Comparison of ENCODE assay signal across 27 cellular contexts in genomic region chr10:89662596-89662995, GRCh38. TPM values are rescaled to one million over a fixed set of nuclear protein-coding genes. Genes with fewer than 3 reads are reported as not detected.
DNase-seq lines count a peak whose midpoint lies in the region; ATAC-seq, FAIRE-seq and TF ChIP-seq lines count a peak whose summit lies in the region.
"Had no signal": no experiment of that assay in that cellular context is flagged by ENCODE, and none has a peak within 500 bp of the region (broad histone marks: within the 10 kb centered on the region; RNA-seq: fewer than 3 reads in every experiment).

No MANE protein-coding gene starts in this region.

- no peak overlapping the region for H2BK15ac ChIP-seq in neuronal stem cell (ENCODE audit: low read length)

- no peak overlapping the region for H4K8ac ChIP-seq in neuronal stem cell (ENCODE audit: low read depth, low read length)

- H2AK5ac ChIP-seq in neuronal stem cell (ENCODE audit: low read depth, low read length), result no peak overlapping the region

- FAIRE-seq in keratinocyte (lab: Jason Lieb, UNC), result peak; percentile 26
- FAIRE-seq: GM12878 had no signal

- H3K14ac ChIP-seq in neuronal stem cell (ENCODE audit: low read length), result no peak overlapping the region

- TF ChIP-seq POLR2A in gastrocnemius medialis (IDR thresholded peaks at IDR 0.05), result no peak

- H3K4me1 ChIP-seq in keratinocyte (ENCODE audit: control insufficient read depth, extremely low read depth, insufficient read depth, low read length), result peaks cover 9% of the 10 kb centered on the region
- H3K4me1 ChIP-seq in gastrocnemius medialis, result peaks cover 19 to 35% of the 10 kb centered on the region in 2 donors
- H3K4me1 ChIP-seq in tibial artery, result no peaks in the 10 kb centered on the region
- no peaks in the 10 kb centered on the region for H3K4me1 ChIP-seq in neuronal stem cell (ENCODE audit: control insufficient read depth in 2 of 2, insufficient read depth in 1 of 2, low read depth in 1 of 2, low read length in 2 of 2)

- no peak overlapping the region for H3K4me2 ChIP-seq in keratinocyte (ENCODE audit: control insufficient read depth, extremely low read depth, insufficient read depth, low read depth, low read length)
- H3K4me2 ChIP-seq in neuronal stem cell (ENCODE audit: insufficient read depth, low read length, poor library complexity, severe bottlenecking), result no peak overlapping the region
- H3K4me2 ChIP-seq: GM23338 had no signal

- intact Hi-C loops in gastrocnemius medialis (cut with DNase I; ENCODE audit: low total_unique reads), result no loop called here
- intact Hi-C loops in tibial artery (cut with DNase I; ENCODE audit: low total_unique reads), result no loop called here

- DNase-seq in EH (ENCODE audit: low read depth), result peak; percentile 20
- peak; percentile 20 for DNase-seq in amniotic epithelial cell (ENCODE audit: low read depth)
- DNase-seq in keratinocyte (ENCODE audit: low read depth, low spot score), result no peak
- DNase-seq in gastrocnemius medialis, result no peak
- DNase-seq in HFFc6, result no peak
- no peak for DNase-seq in tibial artery
- DNase-seq in neuronal stem cell (ENCODE audit: low spot score), result no peak
- DNase-seq: 8988T, ACHN, Calu3, DMS153, GDM1, H9, Karpas-422, NCI-H1092, NCI-H1417 treated with DMSO at 0.1 percent for 48 hours, NCI-H1694 treated with DMSO at 0.1 percent for 48 hours, NCI-H2081, NCI-H2171, NCI-H226, NCI-H510A, NCI-H69, Right ventricle myocardium superior, RPMI8226 had no signal

- H2AFZ ChIP-seq in keratinocyte (ENCODE audit: control insufficient read depth, low read length) (no peak overlapping the region), neuronal stem cell (ENCODE audit: low read length) (no peak overlapping the region)
- H2AFZ ChIP-seq: GM23338 had no signal

- in situ Hi-C loops in gastrocnemius medialis (cut with MboI; ENCODE audit: low sequenced_read_pairs in 4 of 4), result no loop called here

- H3K9ac ChIP-seq in keratinocyte (ENCODE audit: control insufficient read depth, extremely low read depth, insufficient read depth, low read length) (no peak overlapping the region), neuronal stem cell (ENCODE audit: low read depth, low read length, poor library complexity) (no peak overlapping the region)

- H3K36me3 Mint-ChIP-seq in HFFc6 (ENCODE audit: low read depth), result no peaks in the 10 kb centered on the region

- H3K9me3 ChIP-seq in keratinocyte (ENCODE audit: control insufficient read depth, low read depth, low read length) (no peaks in the 10 kb centered on the region), gastrocnemius medialis (no peaks in the 10 kb centered on the region), tibial artery (no peaks in the 10 kb centered on the region), neuronal stem cell (replicated peaks in 1 of 2; ENCODE audit: control insufficient read depth in 2 of 2, insufficient read depth in 1 of 2, low read depth in 1 of 2, low read length in 2 of 2) (no peaks in the 10 kb centered on the region)
- H3K9me3 ChIP-seq: SJSA1 had no signal

- no peak overlapping the region for H3K27ac Mint-ChIP-seq in HFFc6
- H3K27ac Mint-ChIP-seq: GM23338, H9 had no signal

- no peaks in the 10 kb centered on the region for H4K20me1 ChIP-seq in keratinocyte (ENCODE audit: control insufficient read depth, extremely low read depth, insufficient read depth, low read length)

- H3K4me1 Mint-ChIP-seq in HFFc6 (ENCODE audit: low read depth), result peaks cover 20% of the 10 kb centered on the region
- H3K4me1 Mint-ChIP-seq: GM23338, H9 had no signal

- no peak overlapping the region for H3K4me3 ChIP-seq in keratinocyte (ENCODE audit: control insufficient read depth in 2 of 3, extremely low read depth in 1 of 3, insufficient read depth in 2 of 3, low read depth in 1 of 3, low read length in 3 of 3)
- no peak overlapping the region for H3K4me3 ChIP-seq in gastrocnemius medialis
- H3K4me3 ChIP-seq in tibial artery, result no peak overlapping the region
- no peak overlapping the region for H3K4me3 ChIP-seq in neuronal stem cell (ENCODE audit: low read length in 2 of 2)
- H3K4me3 ChIP-seq: GM12878, GM23338, SJSA1 had no signal

- H3K79me2 ChIP-seq in keratinocyte (ENCODE audit: control insufficient read depth, insufficient read depth, low read length), result no peaks in the 10 kb centered on the region

- no peaks in the 10 kb centered on the region for H3K79me1 ChIP-seq in neuronal stem cell (ENCODE audit: low read depth, low read length)

- no peaks in the 10 kb centered on the region for H3K27me3 ChIP-seq in keratinocyte (ENCODE audit: control insufficient read depth, extremely low read depth, insufficient read depth, low read length)
- no peaks in the 10 kb centered on the region for H3K27me3 ChIP-seq in gastrocnemius medialis
- no peaks in the 10 kb centered on the region for H3K27me3 ChIP-seq in tibial artery
- H3K27me3 ChIP-seq in neuronal stem cell (ENCODE audit: control insufficient read depth in 3 of 3, insufficient read depth in 3 of 3, low read depth in 1 of 3, low read length in 3 of 3), result no peaks in the 10 kb centered on the region
- H3K27me3 ChIP-seq: SJSA1 had no signal

- H3K27me3 Mint-ChIP-seq in HFFc6 (ENCODE audit: insufficient read depth), result no peaks in the 10 kb centered on the region; the same call in 1 of the 2 replicates

- WGBS in neuronal stem cell (ENCODE audit: extremely low coverage in 2 of 2, insufficient read length in 2 of 2, insufficient replicate concordance in 1 of 2), 2 donors, result no CpG with 5 or more reads among the region's 2 CpGs

- H3K27ac ChIP-seq in keratinocyte (ENCODE audit: control insufficient read depth, insufficient read depth, low read length) (no peak overlapping the region), gastrocnemius medialis (peak overlapping the region; percentile 24 to 87 (median 64)), tibial artery (no peak overlapping the region), neuronal stem cell (replicated peaks; ENCODE audit: low read length) (no peak overlapping the region)
- H3K27ac ChIP-seq: SJSA1 had no signal

- no peak overlapping the region for H2BK120ac ChIP-seq in neuronal stem cell (ENCODE audit: low read depth, low read length)

- no peak overlapping the region for H3K4ac ChIP-seq in neuronal stem cell (ENCODE audit: low read length)

- ATAC-seq in gastrocnemius medialis, result peak in 1 of 2 donors; percentile 17
- ATAC-seq: GM12878, GM23338 had no signal

- H3K9me1 ChIP-seq in keratinocyte (ENCODE audit: control insufficient read depth, extremely low read depth, insufficient read depth, low read length), result no peaks in the 10 kb centered on the region

- no peak overlapping the region for H2BK5ac ChIP-seq in neuronal stem cell (ENCODE audit: low read length)

- H2BK12ac ChIP-seq in neuronal stem cell (ENCODE audit: low read length), result no peak overlapping the region

- H3K23ac ChIP-seq in neuronal stem cell (ENCODE audit: low read depth, low read length, poor library complexity), result no peak overlapping the region

- H3K36me3 ChIP-seq in keratinocyte (ENCODE audit: control insufficient read depth in 2 of 2, extremely low read depth in 1 of 2, insufficient read depth in 2 of 2, low read length in 2 of 2) (no peaks in the 10 kb centered on the region), gastrocnemius medialis (no peaks in the 10 kb centered on the region), tibial artery (no peaks in the 10 kb centered on the region), neuronal stem cell (replicated peaks in 1 of 2; ENCODE audit: control insufficient read depth in 2 of 2, insufficient read depth in 2 of 2, low read length in 2 of 2) (no peaks in the 10 kb centered on the region)
- H3K36me3 ChIP-seq: SJSA1 had no signal

- no peak overlapping the region for H3K18ac ChIP-seq in neuronal stem cell (ENCODE audit: low read length)

- dilution Hi-C loops in keratinocyte (cut with MboI; ENCODE audit: extremely low pct_ligation_motif_present, low sequenced_read_pairs), result no loop called here

- no peak overlapping the region for H4K91ac ChIP-seq in neuronal stem cell (ENCODE audit: low read depth, low read length, poor library complexity)

- TF ChIP-seq CTCF in keratinocyte (optimal IDR thresholded peaks at IDR 0.05 in 1 of 3, IDR thresholded peaks at IDR 0.05 in 1 of 3, conservative IDR thresholded peaks at IDR 0.05 in 1 of 3; ENCODE audit: extremely low read depth in 1 of 3, insufficient read depth in 2 of 3, low read length in 3 of 3) (no peak), gastrocnemius medialis (IDR thresholded peaks at IDR 0.05 in 4 of 5, conservative IDR thresholded peaks at IDR 0.05 in 1 of 5) (no peak), HFFc6 (IDR thresholded peaks at IDR 0.05) (no peak), tibial artery (IDR thresholded peaks at IDR 0.05) (no peak)

- H3K9me3 Mint-ChIP-seq in HFFc6, result no peaks in the 10 kb centered on the region
- H3K9me3 Mint-ChIP-seq: GM23338, H9 had no signal

- no peak overlapping the region for H3K4me3 Mint-ChIP-seq in HFFc6
- H3K4me3 Mint-ChIP-seq: GM23338, H9 had no signal

RNA-seq across cellular contexts. Expression of gene PANK1, which starts 17.6 kb away (rescaled TPM):
- polyA plus RNA-seq in keratinocyte, result 6.0 to 9.5 TPM (median 6.8 TPM) in 3 replicates
- polyA plus RNA-seq in keratinocyte (2011; ENCODE audit: low read depth), result 8.6 TPM
- polyA plus RNA-seq in keratinocyte (2011; cell fraction: cytosol; rRNA removed), result 4.2 and 6.4 TPM in 2 replicates
- 9.1 and 9.3 TPM in 2 replicates for polyA plus RNA-seq in keratinocyte (2011; cell fraction: nucleus; rRNA removed)
- 4.0 and 6.2 TPM in 2 replicates for polyA plus RNA-seq in keratinocyte (2012; ENCODE audit: low replicate concordance)
- polyA minus RNA-seq in keratinocyte, result 2.7 to 10.6 TPM (median 10.0 TPM) in 3 replicates
- 4.2 TPM for polyA minus RNA-seq in keratinocyte (2011; cell fraction: cytosol; rRNA and poly(A)+ RNA removed)
- polyA minus RNA-seq in keratinocyte (2011; cell fraction: nucleus; rRNA and poly(A)+ RNA removed), result 7.3 and 12.2 TPM in 2 replicates
- 10 to 100 TPM in 1 of 4 donors, 1 to 10 TPM in 3; 7.3 to 16.3 (median 9.0) TPM for total RNA-seq in gastrocnemius medialis
- 1 to 10 TPM; 3.8 to 4.7 (median 4.3) TPM for total RNA-seq in HFFc6 (2021; fragmentation: NEBNext Ultra II Directional; extraction: Animal tissue kit (Norgen Biotek cat#: 25700))
- 35.2 TPM for polyA plus RNA-seq in neuronal stem cell (2013, experiment 1 of 2)
- 37.7 TPM for polyA plus RNA-seq in neuronal stem cell (2013, experiment 2 of 2)

RNA-seq across cellular contexts. Expression of gene KIF20B, which starts 38.8 kb away (rescaled TPM):
- 2.5 to 9.2 TPM (median 5.8 TPM) in 3 replicates for polyA plus RNA-seq in keratinocyte
- 8.2 TPM for polyA plus RNA-seq in keratinocyte (2011; ENCODE audit: low read depth)
- 1.4 and 4.0 TPM in 2 replicates for polyA plus RNA-seq in keratinocyte (2011; cell fraction: cytosol; rRNA removed)
- polyA plus RNA-seq in keratinocyte (2011; cell fraction: nucleus; rRNA removed), result 5.2 and 5.7 TPM in 2 replicates
- polyA plus RNA-seq in keratinocyte (2012; ENCODE audit: low replicate concordance), result 1.4 and 8.2 TPM in 2 replicates
- 1.7 to 21.2 TPM (median 5.3 TPM) in 3 replicates for polyA minus RNA-seq in keratinocyte
- polyA minus RNA-seq in keratinocyte (2011; cell fraction: cytosol; rRNA and poly(A)+ RNA removed), result 1.3 TPM
- 3.6 and 7.3 TPM in 2 replicates for polyA minus RNA-seq in keratinocyte (2011; cell fraction: nucleus; rRNA and poly(A)+ RNA removed)
- 1 to 10 TPM in 1 of 4 donors, under 1 TPM in 3; 0.65 to 1.0 (median 0.86) TPM for total RNA-seq in gastrocnemius medialis
- total RNA-seq in HFFc6 (2021; fragmentation: NEBNext Ultra II Directional; extraction: Animal tissue kit (Norgen Biotek cat#: 25700)), result 10 to 100 TPM; 15.1 to 41.5 (median 36.8) TPM
- 30.2 TPM for polyA plus RNA-seq in neuronal stem cell (2013, experiment 1 of 2)
- polyA plus RNA-seq in neuronal stem cell (2013, experiment 2 of 2), result 32.3 TPM

Comparison
In these comparisons a context has a peak if more than half of its experiments do, and no peak if none do; other contexts are left out.
1. DNase-seq: peak in EH (single experiment) and amniotic epithelial cell (single experiment); none in keratinocyte (single experiment), gastrocnemius medialis (0 of 2), HFFc6 (single experiment), tibial artery (0 of 2) and neuronal stem cell (single experiment).
2. H3K27ac ChIP-seq: peak in gastrocnemius medialis (4 of 4); none in keratinocyte (single experiment), tibial artery (0 of 2) and neuronal stem cell (single experiment).
3. RNA of gene KIF20B, which starts 38.8 kb away (total RNA-seq): 15.1 to 41.5 TPM in HFFc6; 0.65 to 1.0 TPM in gastrocnemius medialis; every median in the first group is over 4 times any median in the second.